In the genomic region with DNA sequence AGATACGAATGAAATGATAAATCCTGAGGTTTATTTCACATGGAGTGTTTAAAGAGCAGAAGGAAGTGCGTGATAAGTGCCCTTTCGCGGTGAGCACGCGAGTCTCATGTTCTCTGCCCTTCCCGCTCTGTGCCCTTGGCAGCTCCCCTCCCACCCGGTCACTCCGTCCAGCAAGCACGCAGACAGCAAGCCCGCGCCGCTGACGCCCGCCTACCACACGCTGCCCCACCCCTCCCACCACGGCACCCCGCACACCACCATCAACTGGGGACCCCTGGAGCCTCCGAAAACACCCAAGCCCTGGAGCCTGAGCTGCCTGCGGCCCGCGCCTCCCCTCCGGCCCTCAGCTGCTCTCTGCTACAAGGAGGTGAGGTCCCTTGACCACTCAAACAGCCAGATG, we compare ENCODE assay signal across 16 cellular contexts. TPM values are rescaled to one million over a fixed set of nuclear protein-coding genes. Genes with fewer than 3 reads are reported as not detected.
A peak's percentile ranks its signal among the peaks of the same experiment; 100 is the strongest.
DNase-seq lines count a peak whose midpoint lies in the region; ATAC-seq and TF ChIP-seq lines count a peak whose summit lies in the region.
"Had no signal": no experiment of that assay in that cellular context is flagged by ENCODE, and none has a peak within 500 bp of the region (broad histone marks: within the 10 kb centered on the region; RNA-seq: fewer than 3 reads in every experiment).

No MANE protein-coding gene starts in this region.

- POLR2A ChIA-PET in IMR-90 (lab: Charles Lee; ENCODE audit: unreplicated experiment): no interaction called here

- H3K9me3 ChIP-seq in IMR-90 (ENCODE audit: control insufficient read depth, insufficient read depth, low read length) (no peaks in the 10 kb centered on the region), skeletal muscle tissue (ENCODE audit: control insufficient read depth in 3 of 3, low read length in 3 of 3) (no peaks in the 10 kb centered on the region)
- H3K9me3 ChIP-seq: HAP-1 had no signal

- ATAC-seq in IMR-90 (ENCODE audit: low read depth) (no peak), left ventricle myocardium superior (no peak), GM21717 (IDR thresholded peaks at IDR 0.05; ENCODE audit: unreplicated experiment) (no peak), HG03439 (IDR thresholded peaks at IDR 0.05; ENCODE audit: unreplicated experiment) (no peak), GM19351 (IDR thresholded peaks at IDR 0.05; ENCODE audit: unreplicated experiment) (no peak)
- ATAC-seq: activated CD8-positive, alpha-beta T cell treated with anti-CD3 and anti-CD28 coated beads, Interleukin-2, amount 10 ng/mL, durations not matched to agents 7 days and 5 days; CD8-positive, alpha-beta T cell had no signal

- peaks cover 11% of the 10 kb centered on the region for H3K4me1 ChIP-seq in IMR-90 (ENCODE audit: control insufficient read depth, insufficient read depth, low read length)
- H3K4me1 ChIP-seq in skeletal muscle tissue (ENCODE audit: control insufficient read depth in 3 of 3, insufficient read depth in 3 of 3, low read length in 3 of 3): peaks cover 17 to 40% (median 39%) of the 10 kb centered on the region in 3 donors
- H3K4me1 ChIP-seq: HAP-1 had no signal

- no peak for TF ChIP-seq CTCF in IMR-90 (conservative IDR thresholded peaks at IDR 0.05; ENCODE audit: low read depth, low read length)

- H4K91ac ChIP-seq in IMR-90 (ENCODE audit: insufficient read depth, low read depth, low read length): no peak overlapping the region

- BruUV-seq in IMR-90 (replicated peaks; lab: Mats Ljungman, UMichigan): no TSS peak

- in situ Hi-C loops in IMR-90 (cut with MboI; ENCODE audit: low sequenced_read_pairs): no loop called here

- H4K5ac ChIP-seq in IMR-90 (ENCODE audit: low read depth, low read length): no peak overlapping the region

- dilution Hi-C loops in IMR-90 (cut with HindIII; ENCODE audit: low sequenced_read_pairs, unreplicated experiment): no loop called here

- TF ChIP-seq POLR2A in IMR-90 (IDR thresholded peaks at IDR 0.05; ENCODE audit: low read depth, low read length): no peak

- no peak overlapping the region for H2BK120ac ChIP-seq in IMR-90 (ENCODE audit: low read depth, low read length)

- H3K4me2 ChIP-seq in IMR-90 (ENCODE audit: low read depth, low read length): no peak overlapping the region

- H2AFZ ChIP-seq in IMR-90 (replicated peaks; ENCODE audit: low read length, poor library complexity): no peak overlapping the region

- no peak for DNase-seq in IMR-90
- DNase-seq in caudate nucleus (lab: John Stamatoyannopoulos, UW): no peak
- DNase-seq in left ventricle myocardium superior: peak; percentile 61
- no peak for DNase-seq in RPMI8226
- DNase-seq: activated CD8-positive, alpha-beta T cell treated with anti-CD3 and anti-CD28 coated beads, Interleukin-2, amount 10 ng/mL, durations not matched to agents 7 days and 5 days; amygdala; CD8-positive, alpha-beta T cell; stimulated activated CD4-positive, alpha-beta T cell treated with anti-CD3 and anti-CD28 coated beads, Interleukin-15, amount 100 ng/mL, for 24 hours had no signal

- H2BK5ac ChIP-seq in IMR-90 (ENCODE audit: low read depth, low read length, poor library complexity, severe bottlenecking): no peak overlapping the region

- H2AK5ac ChIP-seq in IMR-90 (ENCODE audit: low read depth, low read length): peak overlapping the region; percentile 64

- no peak overlapping the region for H3K4ac ChIP-seq in IMR-90 (ENCODE audit: low read depth, low read length)

- H3K27ac ChIP-seq in IMR-90 (ENCODE audit: insufficient read depth, low read length) (no peak overlapping the region), caudate nucleus (ENCODE audit: low read depth, low read length) (peak overlapping the region; percentile 72), skeletal muscle tissue (ENCODE audit: low read depth, low read length) (peak overlapping the region; percentile 78)

- H3K56ac ChIP-seq in IMR-90 (ENCODE audit: extremely low read depth, insufficient read depth, low read length): no peak overlapping the region

- no peak overlapping the region for H4K8ac ChIP-seq in IMR-90 (ENCODE audit: low read depth in 2 of 2, low read length in 2 of 2)

- no peak overlapping the region for H3K4me3 ChIP-seq in IMR-90 (ENCODE audit: insufficient read depth, low read depth, low read length)
- no peak overlapping the region for H3K4me3 ChIP-seq in skeletal muscle tissue (ENCODE audit: low read length in 3 of 3)
- H3K4me3 ChIP-seq: HAP-1 had no signal

- 96% methylated on average over 21 of the region's 23 CpGs; no CpG with 5 or more reads in 1 of the 2 experiments for WGBS in IMR-90 (ENCODE audit: extremely low coverage in 2 of 2, insufficient read length in 1 of 2), 2 experiments

- no peak overlapping the region for H2AK9ac ChIP-seq in IMR-90 (replicated peaks; ENCODE audit: low read depth, low read length, poor library complexity)

- intact Hi-C loops in IMR-90 (cut with micrococcal nuclease) (no loop called here), left ventricle myocardium superior (cut with micrococcal nuclease) (no loop called here)

- H3K27me3 ChIP-seq in IMR-90 (ENCODE audit: control insufficient read depth, insufficient read depth, low read length) (no peaks in the 10 kb centered on the region), skeletal muscle tissue (ENCODE audit: control insufficient read depth in 3 of 3, insufficient read depth in 3 of 3, low read length in 3 of 3) (no peaks in the 10 kb centered on the region)

- no peak for TF ChIP-seq RAD21 in IMR-90 (IDR thresholded peaks at IDR 0.05; ENCODE audit: low read length)

- no peak overlapping the region for H2BK15ac ChIP-seq in IMR-90 (ENCODE audit: low read depth, low read length)

- CTCF ChIA-PET in IMR-90 (lab: Yijun Ruan, JAX): no interaction called here

- peaks cover 16% of the 10 kb centered on the region for H3K9me1 ChIP-seq in IMR-90 (ENCODE audit: insufficient read depth, low read length)

- peaks cover 24 to 57% of the 10 kb centered on the region in 2 experiments for H3K79me1 ChIP-seq in IMR-90 (ENCODE audit: low read depth in 1 of 2, low read length in 2 of 2)

- peaks cover 55% of the 10 kb centered on the region for H3K36me3 ChIP-seq in IMR-90 (ENCODE audit: control insufficient read depth, insufficient read depth, low read length)
- H3K36me3 ChIP-seq in skeletal muscle tissue (ENCODE audit: control insufficient read depth in 3 of 3, insufficient read depth in 3 of 3, low read length in 3 of 3): peaks cover 38 to 59% (median 52%) of the 10 kb centered on the region in 3 donors

- H3K18ac ChIP-seq in IMR-90 (ENCODE audit: low read depth, low read length): no peak overlapping the region

- H3K9ac ChIP-seq in IMR-90 (ENCODE audit: low read depth, low read length) (no peak overlapping the region), skeletal muscle tissue (ENCODE audit: low read depth in 1 of 3, low read length in 3 of 3) (peak overlapping the region in 2 of 3 donors; percentile 28 to 52)

- no peak overlapping the region for H2BK20ac ChIP-seq in IMR-90 (ENCODE audit: low read depth, low read length)

- no peak overlapping the region for H3K23ac ChIP-seq in IMR-90 (ENCODE audit: low read depth, low read length)

- H4K20me1 ChIP-seq in IMR-90 (ENCODE audit: insufficient read depth, low read length): no peaks in the 10 kb centered on the region; the same call in 1 of the 2 replicates

- no peak overlapping the region for H3K14ac ChIP-seq in IMR-90 (replicated peaks; ENCODE audit: low read depth, low read length)

TF ChIP-seq in IMR-90, 13 proteins besides CTCF, POLR2A, EP300 and RAD21:
- TF ChIP-seq ELK1 (IDR thresholded peaks at IDR 0.05; ENCODE audit: borderline replicate concordance, low read depth, low read length) (no peak), BHLHE40 (IDR thresholded peaks at IDR 0.05; ENCODE audit: low read depth, low read length) (no peak), USF2 (IDR thresholded peaks at IDR 0.05; ENCODE audit: low read depth, low read length) (no peak), RFX5 (IDR thresholded peaks at IDR 0.05; ENCODE audit: low read depth, low read length) (no peak), FOS (IDR thresholded peaks at IDR 0.05; ENCODE audit: low read depth, low read length) (no peak), MAZ (IDR thresholded peaks at IDR 0.05; ENCODE audit: borderline replicate concordance, low read depth, low read length) (no peak), MXI1 (IDR thresholded peaks at IDR 0.05; ENCODE audit: borderline replicate concordance, low read depth, low read length) (no peak), CHD1 (IDR thresholded peaks at IDR 0.05; ENCODE audit: low read depth, low read length) (no peak), CEBPB (IDR thresholded peaks at IDR 0.05; ENCODE audit: low read depth, low read length) (no peak), NFE2L2 (IDR thresholded peaks at IDR 0.05; ENCODE audit: low read depth, low read length) (no peak), RCOR1 (IDR thresholded peaks at IDR 0.05; ENCODE audit: insufficient replicate concordance, low read length) (no peak), MAFK (IDR thresholded peaks at IDR 0.05; ENCODE audit: low read depth, low read length) (no peak), SMC3 (IDR thresholded peaks at IDR 0.05; ENCODE audit: low read depth, low read length) (no peak)

RNA-seq across cellular contexts. Expression of gene TEX29, which starts 37.4 kb away (rescaled TPM):
- total RNA-seq in IMR-90 (2012; rRNA removed) (not detected in 2 replicates), left ventricle myocardium superior (0.32 TPM), skeletal muscle tissue (not detected)
- 0.29 and 0.46 TPM in 2 replicates for polyA plus RNA-seq in IMR-90 (2012; rRNA removed)
- polyA plus RNA-seq in IMR-90 (2012; cell fraction: cytosol; rRNA removed): 0.21 and 0.24 TPM in 2 replicates
- polyA plus RNA-seq in IMR-90 (2012; cell fraction: nucleus; rRNA removed; ENCODE audit: low replicate concordance): 0.18 and 1.1 TPM in 2 replicates
- total RNA-seq: activated CD8-positive, alpha-beta T cell treated with anti-CD3 and anti-CD28 coated beads, Interleukin-2, amount 10 ng/mL, durations not matched to agents 7 days and 5 days; Daoy; NCI-H460; OCI-LY7 had no signal
